Comparison of ENCODE assay signal across 10 cellular contexts in genomic region chr5:93596676-93597441, GRCh38. TPM values are rescaled to one million over a fixed set of nuclear protein-coding genes. Genes with fewer than 3 reads are reported as not detected.
DNase-seq lines count a peak whose midpoint lies in the region; ATAC-seq and TF ChIP-seq lines count a peak whose summit lies in the region.
"Had no signal": no experiment of that assay in that cellular context is flagged by ENCODE, and none has a peak within 500 bp of the region (broad histone marks: within the 10 kb centered on the region; RNA-seq: fewer than 3 reads in every experiment).

No MANE protein-coding gene starts in this region.

- H3K9me2 ChIP-seq in OCI-LY1 (ENCODE audit: low read depth, low read length), result no peaks in the 10 kb centered on the region

- DNase-seq in activated CD4-positive, alpha-beta T cell treated with anti-CD3 and anti-CD28 coated beads, Interleukin-2, amount 10 ng/mL, durations not matched to agents 24 days and 14 days, result peak; percentile 53
- no peak for DNase-seq in activated CD4-positive, alpha-beta T cell treated with anti-CD3 and anti-CD28 coated beads for 1 hour
- DNase-seq in left ventricle myocardium inferior (no peak), NCI-H345 treated with DMSO at 0.1 percent for 48 hours (lab: John Stamatoyannopoulos, UW; ENCODE audit: unreplicated experiment) (no peak), NCI-H2107 (lab: John Stamatoyannopoulos, UW) (no peak)
- no peak for DNase-seq in CD4-positive, alpha-beta T cell
- DNase-seq: activated effector memory CD4-positive, alpha-beta T cell treated with Interleukin-2 at 50 U/mL for 16 hours had no signal

- no peak overlapping the region for H3K4me3 ChIP-seq in OCI-LY1 (ENCODE audit: low read depth, low read length, poor library complexity, severe bottlenecking)
- peak overlapping the region; percentile 19 for H3K4me3 ChIP-seq in left ventricle myocardium inferior
- no peak overlapping the region for H3K4me3 ChIP-seq in stomach smooth muscle (ENCODE audit: low read length in 2 of 2)
- H3K4me3 ChIP-seq: psoas muscle had no signal

- no peak overlapping the region for H3K4me3 Mint-ChIP-seq in activated CD4-positive, alpha-beta T cell treated with anti-CD3 and anti-CD28 coated beads, Interleukin-2, amount 10 ng/mL, durations not matched to agents 24 days and 14 days
- no peak overlapping the region for H3K4me3 Mint-ChIP-seq in CD4-positive, alpha-beta T cell

- H3K36me3 ChIP-seq in OCI-LY1 (ENCODE audit: insufficient read depth, low read length) (no peaks in the 10 kb centered on the region), left ventricle myocardium inferior (no peaks in the 10 kb centered on the region), stomach smooth muscle (ENCODE audit: control insufficient read depth in 2 of 2, insufficient read depth in 2 of 2, low read length in 2 of 2) (peaks cover 8 to 18% of the 10 kb centered on the region in 2 donors)

- peaks cover 1% of the 10 kb centered on the region for H3K4me1 Mint-ChIP-seq in activated CD4-positive, alpha-beta T cell treated with anti-CD3 and anti-CD28 coated beads, Interleukin-2, amount 10 ng/mL, durations not matched to agents 24 days and 14 days
- peaks cover 14% of the 10 kb centered on the region for H3K4me1 Mint-ChIP-seq in CD4-positive, alpha-beta T cell (ENCODE audit: low read depth)

- intact Hi-C loops in activated CD4-positive, alpha-beta T cell treated with anti-CD3 and anti-CD28 coated beads, Interleukin-2, amount 10 ng/mL, durations not matched to agents 24 days and 14 days (cut with micrococcal nuclease), result no loop called here
- intact Hi-C loops in left ventricle myocardium inferior (cut with micrococcal nuclease), result no loop called here
- intact Hi-C loops in CD4-positive, alpha-beta T cell (cut with DNase I, micrococcal nuclease), result loop anchor here in 1 of 2 experiments (10.0 kb wide), 1 partner anchor 1018 kb away; the partner anchor contains the start of genes KIAA0825 and SLF1

- CTCF ChIA-PET in CD4-positive, alpha-beta T cell (lab: Charles Lee), result interaction anchor here (1.5 kb wide), 1 partner anchor 10 kb away, joined by 6 read pairs; no protein-coding TSS in a partner anchor

- H3K36me3 Mint-ChIP-seq in activated CD4-positive, alpha-beta T cell treated with anti-CD3 and anti-CD28 coated beads, Interleukin-2, amount 10 ng/mL, durations not matched to agents 24 days and 14 days (ENCODE audit: low read depth), result peaks cover 3% of the 10 kb centered on the region
- no peaks in the 10 kb centered on the region for H3K36me3 Mint-ChIP-seq in CD4-positive, alpha-beta T cell (ENCODE audit: low read depth)

- no peaks in the 10 kb centered on the region for H3F3A ChIP-seq in OCI-LY1 (ENCODE audit: insufficient read depth, low read length)

- H4K20me1 ChIP-seq in OCI-LY1 (ENCODE audit: insufficient read depth, low read length), result no peaks in the 10 kb centered on the region

- peaks cover 9% of the 10 kb centered on the region for H3K9me3 Mint-ChIP-seq in activated CD4-positive, alpha-beta T cell treated with anti-CD3 and anti-CD28 coated beads, Interleukin-2, amount 10 ng/mL, durations not matched to agents 24 days and 14 days
- H3K9me3 Mint-ChIP-seq in CD4-positive, alpha-beta T cell, result peaks cover 3% of the 10 kb centered on the region

- no peak overlapping the region for H3K27ac ChIP-seq in OCI-LY1 (ENCODE audit: low read depth, low read length, poor library complexity, severe bottlenecking)
- no peak overlapping the region for H3K27ac ChIP-seq in left ventricle myocardium inferior (replicated peaks)
- H3K27ac ChIP-seq in stomach smooth muscle (ENCODE audit: low read length), result peak overlapping the region; percentile 41
- H3K27ac ChIP-seq in CD4-positive, alpha-beta T cell (ENCODE audit: low read depth, low read length), result no peak overlapping the region
- H3K27ac ChIP-seq: psoas muscle had no signal

- TF ChIP-seq CTCF in OCI-LY1 (IDR thresholded peaks at IDR 0.05; ENCODE audit: low read length) (peak; percentile 32), left ventricle myocardium inferior (IDR thresholded peaks at IDR 0.05; ENCODE audit: borderline replicate concordance) (no peak)
- TF ChIP-seq CTCF in CD4-positive, alpha-beta T cell (IDR thresholded peaks at IDR 0.05), result no peak

- H3K4me2 ChIP-seq in OCI-LY1 (ENCODE audit: low read length), result no peak overlapping the region

- H3K27me3 Mint-ChIP-seq in activated CD4-positive, alpha-beta T cell treated with anti-CD3 and anti-CD28 coated beads, Interleukin-2, amount 10 ng/mL, durations not matched to agents 24 days and 14 days, result peaks cover 53% of the 10 kb centered on the region
- peaks cover 64% of the 10 kb centered on the region for H3K27me3 Mint-ChIP-seq in CD4-positive, alpha-beta T cell

- H3K9me3 ChIP-seq in OCI-LY1 (ENCODE audit: low read length), result no peaks in the 10 kb centered on the region
- H3K9me3 ChIP-seq in left ventricle myocardium inferior (replicated peaks), result peaks cover 8% of the 10 kb centered on the region
- no peaks in the 10 kb centered on the region for H3K9me3 ChIP-seq in stomach smooth muscle (ENCODE audit: control insufficient read depth in 2 of 2, low read length in 2 of 2)
- peaks cover 12% of the 10 kb centered on the region for H3K9me3 ChIP-seq in CD4-positive, alpha-beta T cell (ENCODE audit: control insufficient read depth, low read length)
- H3K9me3 ChIP-seq: psoas muscle had no signal

- H3K27ac Mint-ChIP-seq in activated CD4-positive, alpha-beta T cell treated with anti-CD3 and anti-CD28 coated beads, Interleukin-2, amount 10 ng/mL, durations not matched to agents 24 days and 14 days, result no peak overlapping the region
- no peak overlapping the region for H3K27ac Mint-ChIP-seq in CD4-positive, alpha-beta T cell

- no peak overlapping the region for H2AFZ ChIP-seq in OCI-LY1 (ENCODE audit: low read length)

- no peak for ATAC-seq in CD4-positive, alpha-beta T cell (ENCODE audit: poor library complexity)

- POLR2A ChIA-PET in CD4-positive, alpha-beta T cell (lab: Charles Lee), result no interaction called here

- no peaks in the 10 kb centered on the region; the same call in 1 of the 2 replicates for H3K27me3 ChIP-seq in OCI-LY1 (ENCODE audit: insufficient read depth, low read length)
- peaks cover 100% of the 10 kb centered on the region for H3K27me3 ChIP-seq in left ventricle myocardium inferior (ENCODE audit: low read depth)
- H3K27me3 ChIP-seq in stomach smooth muscle (ENCODE audit: control insufficient read depth in 1 of 2, insufficient read depth in 2 of 2, low read length in 2 of 2), result peaks cover 0 to 10% of the 10 kb centered on the region in 2 donors
- H3K27me3 ChIP-seq in CD4-positive, alpha-beta T cell (ENCODE audit: control insufficient read depth, insufficient read depth, low read length), result peaks cover 96% of the 10 kb centered on the region

- H3K79me2 ChIP-seq in OCI-LY1 (ENCODE audit: insufficient read depth, low read length), result no peaks in the 10 kb centered on the region

- H3K4me1 ChIP-seq in OCI-LY1 (ENCODE audit: insufficient read depth, low read length, severe bottlenecking) (no peaks in the 10 kb centered on the region), left ventricle myocardium inferior (peaks cover 12% of the 10 kb centered on the region), stomach smooth muscle (ENCODE audit: control insufficient read depth, insufficient read depth, low read length) (peaks cover 2% of the 10 kb centered on the region)
- H3K4me1 ChIP-seq: psoas muscle had no signal

- H3K9ac ChIP-seq in OCI-LY1 (ENCODE audit: low read length) (no peak overlapping the region), stomach smooth muscle (ENCODE audit: low read length in 2 of 2) (no peak overlapping the region)

RNA-seq across cellular contexts. Expression of gene NR2F1, which starts 13.8 kb away (rescaled TPM):
- total RNA-seq in activated CD4-positive, alpha-beta T cell treated with anti-CD3 and anti-CD28 coated beads, Interleukin-2, amount 10 ng/mL, durations not matched to agents 24 days and 14 days, result not detected in 2 replicates
- 0.47 TPM for total RNA-seq in left ventricle myocardium inferior
- total RNA-seq in CD4-positive, alpha-beta T cell, result not detected

RNA-seq across cellular contexts. Expression of gene NR2F1-AS1, which starts 15.8 kb away (rescaled TPM):
- not detected in 2 replicates for total RNA-seq in activated CD4-positive, alpha-beta T cell treated with anti-CD3 and anti-CD28 coated beads, Interleukin-2, amount 10 ng/mL, durations not matched to agents 24 days and 14 days
- 0.60 TPM for total RNA-seq in left ventricle myocardium inferior
- not detected for total RNA-seq in CD4-positive, alpha-beta T cell
